8 cellular contexts compared by ENCODE assay signal in genomic region chr3:129278439-129278969, GRCh38. TPM values are rescaled to one million over a fixed set of nuclear protein-coding genes. Genes with fewer than 3 reads are reported as not detected.
DNase-seq lines count a peak whose midpoint lies in the region; ATAC-seq and TF ChIP-seq lines count a peak whose summit lies in the region.

Gene HMCES (plus strand): TSS chr3:129278870. CDS start chr3:129279733, 863 bp downstream.

- peak within 1 kb of the TSS; percentile 81 for H2BK5ac ChIP-seq in trophoblast cell (ENCODE audit: low read depth, low read length, poor library complexity)

- H4K8ac ChIP-seq in trophoblast cell (ENCODE audit: low read depth, low read length) = peak within 1 kb of the TSS; percentile 73

- H2AFZ ChIP-seq in trophoblast cell (ENCODE audit: insufficient read depth, low read length, poor library complexity) = peak within 1 kb of the TSS; percentile 77

- peak within 1 kb of the TSS; percentile 66 for H4K12ac ChIP-seq in trophoblast cell (ENCODE audit: low read depth, low read length)

- no peak within 1 kb of the TSS for H3K23ac ChIP-seq in trophoblast cell (ENCODE audit: low read length)

- peaks cover 0 to 44% of the 10 kb centered on the region in 2 donors for H3K36me3 ChIP-seq in adrenal gland (replicated peaks in 1 of 2)
- peaks cover 23 to 33% of the 10 kb centered on the region in 2 experiments for H3K36me3 ChIP-seq in trophoblast cell (ENCODE audit: control insufficient read depth in 1 of 2, insufficient read depth in 2 of 2, low read length in 2 of 2)
- H3K36me3 ChIP-seq in tibial artery = peaks cover 22 to 54% (median 41%) of the 10 kb centered on the region in 3 donors

- no peak within 1 kb of the TSS for H2AK5ac ChIP-seq in trophoblast cell (ENCODE audit: low read length)

- H3K27me3 ChIP-seq in adrenal gland (no peaks in the 10 kb centered on the region), trophoblast cell (ENCODE audit: insufficient read depth, low read length) (no peaks in the 10 kb centered on the region), tibial artery (no peaks in the 10 kb centered on the region)

- peak within 1 kb of the TSS; percentile 30 for H4K91ac ChIP-seq in trophoblast cell (ENCODE audit: low read depth, low read length)

- H3K4me2 ChIP-seq in trophoblast cell (ENCODE audit: low read length) = peak within 1 kb of the TSS; percentile 77

- TF ChIP-seq CTCF in adrenal gland (IDR thresholded peaks at IDR 0.05) (no peak), tibial artery (IDR thresholded peaks at IDR 0.05) (peak in 1 of 2 experiments; percentile 4)

- H3K9me3 ChIP-seq in adrenal gland (replicated peaks in 1 of 3) = no peaks in the 10 kb centered on the region
- H3K9me3 ChIP-seq in trophoblast cell (ENCODE audit: insufficient read depth, low read depth, low read length) = no peaks in the 10 kb centered on the region
- H3K9me3 ChIP-seq in tibial artery = no peaks in the 10 kb centered on the region

- peaks cover 9% of the 10 kb centered on the region for H3K79me1 ChIP-seq in trophoblast cell (ENCODE audit: low read length)

- H3K4me3 ChIP-seq in adrenal gland (peak within 1 kb of the TSS in 3 of 4 donors; percentile 28 to 86 (median 78)), trophoblast cell (ENCODE audit: low read depth, low read length) (peak within 1 kb of the TSS; percentile 78), tibial artery (peak within 1 kb of the TSS; percentile 72 to 89)

- peak within 1 kb of the TSS; percentile 53 for H3K18ac ChIP-seq in trophoblast cell (ENCODE audit: low read length)

- peaks cover 6% of the 10 kb centered on the region for H3K79me2 ChIP-seq in trophoblast cell (ENCODE audit: control insufficient read depth, insufficient read depth, low read length, poor library complexity)

- H3K4me1 ChIP-seq in adrenal gland (replicated peaks in 1 of 2) = peaks cover 5 to 37% of the 10 kb centered on the region in 2 donors
- H3K4me1 ChIP-seq in trophoblast cell (ENCODE audit: control insufficient read depth in 1 of 2, insufficient read depth in 2 of 2, low read length in 2 of 2) = peaks cover 0 to 5% of the 10 kb centered on the region in 2 experiments
- peaks cover 0 to 32% (median 19%) of the 10 kb centered on the region in 4 donors for H3K4me1 ChIP-seq in tibial artery

- WGBS in adrenal gland, 4 donors = 0 to 1% (median 1%) methylated on average over 14 to 44 of the region's 44 CpGs
- no CpG with 5 or more reads among the region's 44 CpGs for WGBS in trophoblast cell (ENCODE audit: extremely low coverage, insufficient coverage, insufficient read length)

- DNase-seq in GM03348 (ENCODE audit: low spot score) = peak; percentile 98
- DNase-seq in NCI-H1694 (lab: John Stamatoyannopoulos, UW) = peak; percentile 74
- peak; percentile 91 to 97 (median 93) for DNase-seq in adrenal gland
- DNase-seq in cardiac septum (ENCODE audit: low spot score) = peak; percentile 98
- peak; percentile 89 to 91 for DNase-seq in trophoblast cell
- DNase-seq in tibial artery = peak; percentile 92 to 96

- peak within 1 kb of the TSS; percentile 81 for H2BK120ac ChIP-seq in trophoblast cell (ENCODE audit: insufficient read depth, low read length, poor library complexity)

- intact Hi-C loops in T-helper 1 cell treated with Interleukin-12 subunit alpha and Interleukin-12 subunit beta and Interleukin-4 antibody, amounts not matched to agents 30 ng/mL and 1 ng/mL, for 36 hours (cut with micrococcal nuclease) = loop anchor here (1.0 kb wide), 9 partner anchors 29 to 615 kb away; partner anchors contain the start of genes CFAP92, COPG1, IFT122 and ISY1
- intact Hi-C loops in adrenal gland (cut with DNase I) (no loop called here), cardiac septum (cut with DNase I) (loop anchor here (2.0 kb wide), 1 partner anchor 38 kb away; a partner anchor contains a TSS), tibial artery (cut with DNase I; ENCODE audit: low total_unique reads) (loop anchor here (5.0 kb wide), 1 partner anchor 39 kb away; a partner anchor contains a TSS)

- peak in 1 of 2 donors; percentile 80 for TF ChIP-seq POLR2A in adrenal gland (IDR thresholded peaks at IDR 0.05)

- H3K27ac ChIP-seq in adrenal gland (peak within 1 kb of the TSS; percentile 60 to 96 (median 91)), trophoblast cell (ENCODE audit: low read depth, low read length) (peak within 1 kb of the TSS; percentile 87), tibial artery (peak within 1 kb of the TSS; percentile 89 to 96)

- H3K4ac ChIP-seq in trophoblast cell (ENCODE audit: low read depth, low read length) = peak within 1 kb of the TSS; percentile 42

- ATAC-seq in HG02798 (IDR thresholded peaks at IDR 0.05; ENCODE audit: poor library complexity, unreplicated experiment) = peak; percentile 61

- peak within 1 kb of the TSS; percentile 50 for H3K14ac ChIP-seq in trophoblast cell (ENCODE audit: low read length)

- peak within 1 kb of the TSS; percentile 68 for H3K9ac ChIP-seq in trophoblast cell (ENCODE audit: low read length)

- no peak within 1 kb of the TSS for H2BK12ac ChIP-seq in trophoblast cell (ENCODE audit: low read length)

RNA-seq across cellular contexts. Expression of gene HMCES, which starts in this region (rescaled TPM):
- total RNA-seq in T-helper 1 cell treated with Interleukin-12 subunit alpha and Interleukin-12 subunit beta and Interleukin-4 antibody, amounts not matched to agents 30 ng/mL and 1 ng/mL, for 36 hours = 47.3 and 52.5 TPM in 2 replicates
- total RNA-seq in adrenal gland = 10 to 100 TPM; 17.3 to 39.7 (median 25.8) TPM
- polyA plus RNA-seq in adrenal gland = 10 to 100 TPM; 16.0 to 29.4 (median 19.9) TPM
- 32.9 TPM for total RNA-seq in cardiac septum
- 21.7 and 22.2 TPM in 2 replicates for polyA plus RNA-seq in trophoblast cell (2013)

Comparison
In these comparisons a context has a peak if more than half of its experiments do, and no peak if none do; other contexts are left out.
1. Peak in every context shown above with its lines: DNase-seq, ATAC-seq, H3K4me3 ChIP-seq and H3K27ac ChIP-seq.
2. intact Hi-C loops: an anchor here in T-helper 1 cell treated with Interleukin-12 subunit alpha and Interleukin-12 subunit beta and Interleukin-4 antibody, amounts not matched to agents 30 ng/mL and 1 ng/mL, for 36 hours (1.0 kb wide), cardiac septum (2.0 kb wide) and tibial artery (5.0 kb wide); none called in adrenal gland.